Comparison of ENCODE assay signal across 2 cellular contexts in genomic region chr2:126910637-126911036, GRCh38.
TF ChIP-seq lines count a peak whose summit lies in the region.

No MANE protein-coding gene starts in this region.

TF ChIP-seq in HepG2, 621 proteins besides CTCF, POLR2A, EP300 and RAD21:
- no peak for TF ChIP-seq TAF1 (CRISPR knock-in tag; IDR thresholded peaks at IDR 0.05)
- TF ChIP-seq ZNF615 (CRISPR knock-in tag; IDR thresholded peaks at IDR 0.05; ENCODE audit: borderline replicate concordance) = no peak
- TF ChIP-seq PREB (CRISPR knock-in tag; IDR thresholded peaks at IDR 0.05) = no peak
- no peak for TF ChIP-seq SIN3A (IDR thresholded peaks at IDR 0.05; ENCODE audit: borderline replicate concordance, low read depth, low read length)
- no peak for TF ChIP-seq ZMYM2 (CRISPR knock-in tag; IDR thresholded peaks at IDR 0.05)
- TF ChIP-seq CREB1 (IDR thresholded peaks at IDR 0.05) = peak; percentile 58; the same call in 1 of the 2 replicates
- no peak for TF ChIP-seq CREB1 (CRISPR knock-in tag; IDR thresholded peaks at IDR 0.05)

TF ChIP-seq in GM12878, 131 proteins besides CTCF, POLR2A, EP300 and RAD21:
- TF ChIP-seq SIN3A (IDR thresholded peaks at IDR 0.05; ENCODE audit: low read depth, low read length) (no peak), MYB (IDR thresholded peaks at IDR 0.05; ENCODE audit: borderline replicate concordance, low read depth, low read length) (no peak), STAT1 (conservative IDR thresholded peaks at IDR 0.05) (no peak), ZNF687 (IDR thresholded peaks at IDR 0.05) (0 out of 2 replicates have a peak, but pooled peaks have one; percentile 21), IRF4 (IDR thresholded peaks at IDR 0.05; ENCODE audit: low read depth, low read length) (no peak)
